11 cellular contexts compared by ENCODE assay signal in the genomic region with DNA sequence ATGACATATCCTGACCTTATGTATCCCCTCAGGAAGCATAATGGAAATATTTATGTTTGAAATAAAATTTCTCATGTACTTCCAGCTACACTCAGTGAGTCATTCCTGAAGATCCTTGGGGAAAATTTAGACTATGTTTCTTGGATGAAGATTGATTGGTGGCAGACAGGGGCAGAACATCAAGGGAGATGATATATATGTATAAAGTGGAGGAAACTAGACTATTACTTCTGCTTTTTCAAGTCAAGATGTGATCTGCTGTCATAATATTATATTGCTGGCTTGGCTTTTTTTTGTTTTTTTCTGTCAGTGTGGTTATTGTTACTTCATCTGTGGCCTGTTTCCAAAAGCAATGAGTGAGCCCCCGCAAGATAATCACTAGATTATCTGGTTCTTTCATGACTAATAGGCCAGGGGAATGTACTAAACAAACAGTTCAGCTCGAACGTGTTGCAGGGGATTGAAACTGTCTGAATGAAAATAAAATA.
A peak's percentile ranks its signal among the peaks of the same experiment; 100 is the strongest.
DNase-seq lines count a peak whose midpoint lies in the region; ATAC-seq, FAIRE-seq and TF ChIP-seq lines count a peak whose summit lies in the region.
"Had no signal": no experiment of that assay in that cellular context is flagged by ENCODE, and none has a peak within 500 bp of the region (broad histone marks: within the 10 kb centered on the region; RNA-seq: fewer than 3 reads in every experiment).

No MANE protein-coding gene starts in this region.

- no peak overlapping the region for H2AFZ ChIP-seq in keratinocyte (ENCODE audit: control insufficient read depth, low read length)

- peaks cover 33% of the 10 kb centered on the region for H3K4me1 ChIP-seq in keratinocyte (ENCODE audit: control insufficient read depth, extremely low read depth, insufficient read depth, low read length)
- H3K4me1 ChIP-seq: right lobe of liver had no signal

- DNase-seq in AG04449 (ENCODE audit: low read depth, low spot score): peak; percentile 34
- peak; percentile 44 for DNase-seq in KBM-7
- DNase-seq in astrocyte of the hippocampus (ENCODE audit: low read depth, low spot score): peak; percentile 74
- no peak for DNase-seq in keratinocyte (ENCODE audit: low read depth, low spot score)
- no peak for DNase-seq in NCI-H69 (lab: John Stamatoyannopoulos, UW)
- DNase-seq in middle frontal gyrus (ENCODE audit: extremely low spot score, low spot score): no peak
- DNase-seq in NCI-H446 treated with DMSO at 0.1 percent for 48 hours (lab: John Stamatoyannopoulos, UW): no peak
- DNase-seq: NCI-H187 treated with DMSO at 0.1 percent for 48 hours, right lobe of liver had no signal

- H3K9me3 ChIP-seq in keratinocyte (ENCODE audit: control insufficient read depth, low read depth, low read length): no peaks in the 10 kb centered on the region
- H3K9me3 ChIP-seq: right lobe of liver had no signal

- POLR2A ChIA-PET in AG04449 (lab: Yijun Ruan, JAX): interaction anchor here (0.8 kb wide), 1 partner anchor 9 kb away, joined by 3 read pairs; no protein-coding TSS in a partner anchor

- dilution Hi-C loops in keratinocyte (cut with MboI; ENCODE audit: extremely low pct_ligation_motif_present, low sequenced_read_pairs): no loop called here

- in situ Hi-C loops in KBM-7 (cut with MboI; ENCODE audit: low pct_unique_long_range_greater_than_20kb, low sequenced_read_pairs): no loop called here

- H3K4me2 ChIP-seq in keratinocyte (ENCODE audit: control insufficient read depth, extremely low read depth, insufficient read depth, low read depth, low read length): peak overlapping the region; percentile 34

- H3K4me3 ChIP-seq in AG04449 (ENCODE audit: low read depth, low read length) (no peak overlapping the region), keratinocyte (ENCODE audit: control insufficient read depth in 2 of 3, extremely low read depth in 1 of 3, insufficient read depth in 2 of 3, low read depth in 1 of 3, low read length in 3 of 3) (no peak overlapping the region)
- H3K4me3 ChIP-seq: right lobe of liver had no signal

- no peaks in the 10 kb centered on the region for H3K36me3 ChIP-seq in keratinocyte (ENCODE audit: control insufficient read depth in 2 of 2, extremely low read depth in 1 of 2, insufficient read depth in 2 of 2, low read length in 2 of 2)
- H3K36me3 ChIP-seq: right lobe of liver had no signal

- ATAC-seq in HG03460 (IDR thresholded peaks at IDR 0.05; ENCODE audit: unreplicated experiment): no peak
- ATAC-seq: right lobe of liver had no signal

- H4K20me1 ChIP-seq in keratinocyte (ENCODE audit: control insufficient read depth, extremely low read depth, insufficient read depth, low read length): no peaks in the 10 kb centered on the region

- no peaks in the 10 kb centered on the region for H3K9me1 ChIP-seq in keratinocyte (ENCODE audit: control insufficient read depth, extremely low read depth, insufficient read depth, low read length)

- CTCF ChIA-PET in AG04449 (lab: Yijun Ruan, JAX): no interaction called here

- TF ChIP-seq CTCF in AG04449 (IDR thresholded peaks at IDR 0.05; ENCODE audit: insufficient read depth, low read length, missing control alignments): no peak
- TF ChIP-seq CTCF in keratinocyte (optimal IDR thresholded peaks at IDR 0.05 in 1 of 3, IDR thresholded peaks at IDR 0.05 in 1 of 3, conservative IDR thresholded peaks at IDR 0.05 in 1 of 3; ENCODE audit: extremely low read depth in 1 of 3, insufficient read depth in 2 of 3, low read length in 3 of 3): no peak

- FAIRE-seq in keratinocyte (lab: Jason Lieb, UNC): peak; percentile 74

- no peak overlapping the region for H3K9ac ChIP-seq in keratinocyte (ENCODE audit: control insufficient read depth, extremely low read depth, insufficient read depth, low read length)

- no peaks in the 10 kb centered on the region for H3K79me2 ChIP-seq in keratinocyte (ENCODE audit: control insufficient read depth, insufficient read depth, low read length)

- H3K27me3 ChIP-seq in keratinocyte (ENCODE audit: control insufficient read depth, extremely low read depth, insufficient read depth, low read length): no peaks in the 10 kb centered on the region
- H3K27me3 ChIP-seq: right lobe of liver had no signal

- H3K27ac ChIP-seq in keratinocyte (ENCODE audit: control insufficient read depth, insufficient read depth, low read length): peak overlapping the region; percentile 29
- H3K27ac ChIP-seq: C4-2B, right lobe of liver had no signal

Comparison
In these comparisons a context has a peak if more than half of its experiments do, and no peak if none do; other contexts are left out.
1. DNase-seq: peak in AG04449 (single experiment), KBM-7 (single experiment) and astrocyte of the hippocampus (single experiment); none in keratinocyte (single experiment), NCI-H69 (single experiment), middle frontal gyrus (single experiment) and NCI-H446 treated with DMSO at 0.1 percent for 48 hours (single experiment).